In genomic region chr21:43658769-43659135, GRCh38 we compare ENCODE assay signal across 8 cellular contexts. TPM values are rescaled to one million over a fixed set of nuclear protein-coding genes. Genes with fewer than 3 reads are reported as not detected.
A peak's percentile ranks its signal among the peaks of the same experiment; 100 is the strongest.
DNase-seq lines count a peak whose midpoint lies in the region; ATAC-seq and TF ChIP-seq lines count a peak whose summit lies in the region.

No MANE protein-coding gene starts in this region.

- no peak for ATAC-seq in activated naive CD8-positive, alpha-beta T cell treated with anti-CD3 and anti-CD28 coated beads, Interleukin-2, amount 10 ng/mL, durations not matched to agents 7 days and 5 days (ENCODE audit: low read depth)
- ATAC-seq in HG03432 (IDR thresholded peaks at IDR 0.05; ENCODE audit: unreplicated experiment) (no peak), HG02852 (IDR thresholded peaks at IDR 0.05; ENCODE audit: unreplicated experiment) (no peak)

- POLR2A ChIA-PET in activated naive CD8-positive, alpha-beta T cell treated with anti-CD3 and anti-CD28 coated beads, Interleukin-2, amount 10 ng/mL, durations not matched to agents 7 days and 5 days (lab: Charles Lee): interaction anchor here (0.6 to 2.2 kb wide), 4 partner anchors 45 to 1099 kb away, joined by 3 to 13 read pairs (median 8); no protein-coding TSS in a partner anchor

- no peak for TF ChIP-seq EP300 in stomach (IDR thresholded peaks at IDR 0.05)

- H3K4me1 ChIP-seq in stomach: peaks cover 21 to 43% (median 28%) of the 10 kb centered on the region in 4 donors

- H3K9me3 Mint-ChIP-seq in T-helper 1 cell treated with Interleukin-12 subunit alpha and Interleukin-12 subunit beta and Interleukin-4 antibody, amounts not matched to agents 30 μg/mL and 1 μg/mL, for 36 hours: no peaks in the 10 kb centered on the region
- no peaks in the 10 kb centered on the region for H3K9me3 Mint-ChIP-seq in activated naive CD8-positive, alpha-beta T cell treated with anti-CD3 and anti-CD28 coated beads, Interleukin-2, amount 10 ng/mL, durations not matched to agents 7 days and 5 days
- H3K9me3 Mint-ChIP-seq in immature natural killer cell: no peaks in the 10 kb centered on the region

- no peaks in the 10 kb centered on the region for H3K9me3 ChIP-seq in stomach

- no peak for TF ChIP-seq CTCF in stomach (IDR thresholded peaks at IDR 0.05)

- DNase-seq in T-helper 1 cell (no peak), immature natural killer cell (no peak), stomach (no peak), HuH-7.5 (ENCODE audit: low spot score) (no peak)
- no peak for DNase-seq in activated naive CD8-positive, alpha-beta T cell treated with anti-CD3 and anti-CD28 coated beads, Interleukin-2, amount 10 ng/mL, durations not matched to agents 7 days and 5 days

- peaks cover 12% of the 10 kb centered on the region for H3K36me3 Mint-ChIP-seq in T-helper 1 cell treated with Interleukin-12 subunit alpha and Interleukin-12 subunit beta and Interleukin-4 antibody, amounts not matched to agents 30 μg/mL and 1 μg/mL, for 36 hours (ENCODE audit: low read depth)
- H3K36me3 Mint-ChIP-seq in activated naive CD8-positive, alpha-beta T cell treated with anti-CD3 and anti-CD28 coated beads, Interleukin-2, amount 10 ng/mL, durations not matched to agents 7 days and 5 days: peaks cover 6% of the 10 kb centered on the region
- H3K36me3 Mint-ChIP-seq in immature natural killer cell: peaks cover 0 to under 1% (median 0%) of the 10 kb centered on the region in 3 donors

- WGBS in stomach, 5 donors: 78 to 92% (median 84%) methylated on average over 14 to 23 of the region's 23 CpGs

- no peaks in the 10 kb centered on the region for H3K27me3 ChIP-seq in stomach

- H3K27ac Mint-ChIP-seq in T-helper 1 cell treated with Interleukin-12 subunit alpha and Interleukin-12 subunit beta and Interleukin-4 antibody, amounts not matched to agents 30 μg/mL and 1 μg/mL, for 36 hours: peak overlapping the region; percentile 86
- peak overlapping the region; percentile 89 for H3K27ac Mint-ChIP-seq in activated naive CD8-positive, alpha-beta T cell treated with anti-CD3 and anti-CD28 coated beads, Interleukin-2, amount 10 ng/mL, durations not matched to agents 7 days and 5 days
- peak overlapping the region; percentile 85 to 91 (median 87) for H3K27ac Mint-ChIP-seq in immature natural killer cell

- peaks cover 36% of the 10 kb centered on the region for H3K4me1 Mint-ChIP-seq in T-helper 1 cell treated with Interleukin-12 subunit alpha and Interleukin-12 subunit beta and Interleukin-4 antibody, amounts not matched to agents 30 μg/mL and 1 μg/mL, for 36 hours (ENCODE audit: low read depth)
- H3K4me1 Mint-ChIP-seq in activated naive CD8-positive, alpha-beta T cell treated with anti-CD3 and anti-CD28 coated beads, Interleukin-2, amount 10 ng/mL, durations not matched to agents 7 days and 5 days: peaks cover 23% of the 10 kb centered on the region
- H3K4me1 Mint-ChIP-seq in immature natural killer cell: peaks cover 29 to 32% of the 10 kb centered on the region in 2 donors

- H3K4me3 Mint-ChIP-seq in T-helper 1 cell treated with Interleukin-12 subunit alpha and Interleukin-12 subunit beta and Interleukin-4 antibody, amounts not matched to agents 30 μg/mL and 1 μg/mL, for 36 hours: peak overlapping the region; percentile 71
- H3K4me3 Mint-ChIP-seq in activated naive CD8-positive, alpha-beta T cell treated with anti-CD3 and anti-CD28 coated beads, Interleukin-2, amount 10 ng/mL, durations not matched to agents 7 days and 5 days: peak overlapping the region; percentile 87
- peak overlapping the region; percentile 74 to 81 (median 78) for H3K4me3 Mint-ChIP-seq in immature natural killer cell

- H3K27ac ChIP-seq in stomach: peak overlapping the region; percentile 81 to 91 (median 90)

- H3K36me3 ChIP-seq in stomach: peaks cover 5 to 22% (median 19%) of the 10 kb centered on the region in 4 donors

- intact Hi-C loops in stomach (cut with DNase I; ENCODE audit: low total_unique reads): no loop called here

- no peak for TF ChIP-seq POLR2A in stomach (IDR thresholded peaks at IDR 0.05)

- H3K4me3 ChIP-seq in stomach: peak overlapping the region; percentile 96 to 99 (median 98)

- no peaks in the 10 kb centered on the region for H3K27me3 Mint-ChIP-seq in T-helper 1 cell treated with Interleukin-12 subunit alpha and Interleukin-12 subunit beta and Interleukin-4 antibody, amounts not matched to agents 30 μg/mL and 1 μg/mL, for 36 hours (ENCODE audit: low read depth)
- H3K27me3 Mint-ChIP-seq in activated naive CD8-positive, alpha-beta T cell treated with anti-CD3 and anti-CD28 coated beads, Interleukin-2, amount 10 ng/mL, durations not matched to agents 7 days and 5 days: no peaks in the 10 kb centered on the region
- peaks cover 2 to 16% (median 9%) of the 10 kb centered on the region in 3 donors for H3K27me3 Mint-ChIP-seq in immature natural killer cell (ENCODE audit: low read depth in 3 of 3)

RNA-seq across cellular contexts. Expression of gene HSF2BP, which starts 0.5 kb away (rescaled TPM):
- total RNA-seq in activated naive CD8-positive, alpha-beta T cell treated with anti-CD3 and anti-CD28 coated beads, Interleukin-2, amount 10 ng/mL, durations not matched to agents 7 days and 5 days: under 1 TPM; 0.31 to 0.64 TPM
- polyA plus RNA-seq in immature natural killer cell (under 1 TPM in 1 of 3 donors, not detected in 2; 0.27 TPM), stomach (under 1 TPM; 0.23 to 0.31 (median 0.25) TPM)
- 1 to 10 TPM in 1 of 5 donors, under 1 TPM in 1, not detected in 3; 0.58 to 1.5 TPM for total RNA-seq in stomach

RNA-seq across cellular contexts. Expression of gene RRP1B, which starts 0.6 kb away (rescaled TPM):
- total RNA-seq in activated naive CD8-positive, alpha-beta T cell treated with anti-CD3 and anti-CD28 coated beads, Interleukin-2, amount 10 ng/mL, durations not matched to agents 7 days and 5 days: 10 to 100 TPM; 44.2 to 46.6 TPM
- polyA plus RNA-seq in immature natural killer cell (10 to 100 TPM in 2 of 3 donors, 1 to 10 TPM in 1; 4.9 to 31.0 (median 10.2) TPM), stomach (1 to 10 TPM; 4.0 to 6.3 (median 6.2) TPM)
- total RNA-seq in stomach: 10 to 100 TPM in 4 of 5 donors, 1 to 10 TPM in 1; 6.4 to 23.6 (median 14.9) TPM
